Comparison of ENCODE assay signal across 25 cellular contexts in the genomic region with DNA sequence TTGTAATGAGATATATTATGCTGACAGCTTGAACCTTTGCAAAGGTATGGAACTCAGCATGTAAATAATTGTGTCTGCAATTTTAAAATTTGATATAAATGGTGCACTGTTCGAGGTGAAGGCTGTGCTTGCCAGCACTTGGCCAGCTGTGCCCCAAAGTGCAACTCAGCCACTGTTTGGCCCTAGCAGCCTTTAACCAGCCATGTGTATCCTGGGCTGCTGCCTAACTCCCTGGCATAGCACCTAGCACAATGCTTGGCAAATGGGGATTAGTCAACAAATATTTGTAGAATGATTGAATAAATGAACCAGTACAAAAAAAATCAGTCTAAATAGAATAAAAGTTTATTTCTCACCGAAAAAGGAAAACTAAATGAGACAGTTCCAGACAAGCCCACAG.
"Had no signal": no experiment of that assay in that cellular context is flagged by ENCODE, and none has a peak within 500 bp of the region (broad histone marks: within the 10 kb centered on the region; RNA-seq: fewer than 3 reads in every experiment).

No MANE protein-coding gene starts in this region.

- H3K4me1 ChIP-seq: foreskin keratinocyte, gastroesophageal sphincter, heart left ventricle, left lung, lower lobe of right lung had no signal

- H3K4me3 ChIP-seq: coronary artery, dorsolateral prefrontal cortex, gastroesophageal sphincter, heart left ventricle, hepatocyte, left lung, lower lobe of right lung, mucosa of descending colon had no signal

- H3K9me3 ChIP-seq: gastroesophageal sphincter, left lung, lower lobe of right lung, mucosa of descending colon had no signal

- ATAC-seq: esophagus mucosa; foreskin keratinocyte; gastroesophageal sphincter; heart left ventricle; left colon; left lung; left ventricle myocardium superior; lower lobe of right lung; mucosa of descending colon; naive thymus-derived CD8-positive, alpha-beta T cell had no signal

- H3K27ac ChIP-seq: coronary artery, dorsolateral prefrontal cortex, epithelial cell of prostate, foreskin keratinocyte, gastroesophageal sphincter, heart left ventricle, hepatocyte, left lung, lower lobe of right lung had no signal

- H3K27me3 ChIP-seq: foreskin keratinocyte, gastroesophageal sphincter, hepatocyte, left lung had no signal

- H3K36me3 ChIP-seq: gastroesophageal sphincter, heart left ventricle, left lung, lower lobe of right lung had no signal

- DNase-seq: dermis blood vessel endothelial cell; dorsolateral prefrontal cortex; effector CD4-positive, alpha-beta T cell; effector memory CD4-positive, alpha-beta T cell; erythroblast; foreskin keratinocyte; heart left ventricle; hypothalamus; immature natural killer cell; islet precursor cell; kidney; kidney glomerular epithelial cell; left colon; left lung; left ventricle myocardium superior; lower lobe of right lung; mesenchymal stem cell; mucosa of descending colon; naive B cell; naive thymus-derived CD8-positive, alpha-beta T cell had no signal
